ENCODE assay signal across 8 cellular contexts in the genomic region with DNA sequence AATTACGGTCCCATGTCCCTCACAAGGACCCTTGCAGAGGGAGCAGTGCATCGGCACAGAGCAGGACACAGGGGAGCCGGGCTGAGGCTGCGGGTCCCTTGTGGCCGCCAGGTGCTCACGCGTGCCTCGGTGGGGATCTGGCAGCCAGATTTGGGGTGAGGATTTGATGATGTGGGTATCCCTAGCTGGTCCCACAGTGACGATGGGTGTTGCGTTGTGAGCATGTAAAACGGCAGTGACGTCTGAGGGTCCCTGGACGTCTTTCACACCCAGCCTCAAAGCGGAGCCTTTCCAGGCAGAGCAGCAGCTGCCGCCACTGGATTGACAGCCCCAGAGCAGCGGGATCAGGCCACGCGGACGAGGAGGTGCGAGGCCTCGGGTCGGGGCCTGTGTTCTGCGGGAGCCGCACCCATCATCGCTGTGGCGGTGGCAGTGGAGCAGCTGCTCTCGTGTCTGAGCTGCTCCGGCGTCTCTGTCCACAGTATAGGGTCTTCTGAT. TPM values are rescaled to one million over a fixed set of nuclear protein-coding genes. Genes with fewer than 3 reads are reported as not detected.
DNase-seq lines count a peak whose midpoint lies in the region; ATAC-seq, FAIRE-seq and TF ChIP-seq lines count a peak whose summit lies in the region.

No MANE protein-coding gene starts in this region.

- no peak; the same call in 2 of the 3 replicates for ATAC-seq in GM12878
- ATAC-seq in lower lobe of right lung = peak; percentile 4 to 18
- ATAC-seq in upper lobe of left lung (ENCODE audit: low FRiP score in 2 of 2) = peak in 1 of 2 donors; percentile 1

- in situ Hi-C loops in GM12878 (cut with MboI) = no loop called here

- no peak for FAIRE-seq in GM12878 (lab: Jason Lieb, UNC)

- H3K4me1 ChIP-seq in GM12878 (ENCODE audit: control insufficient read depth, insufficient read depth, low read length) = peaks cover 17% of the 10 kb centered on the region
- H3K4me1 ChIP-seq in lower lobe of right lung = peaks cover 47% of the 10 kb centered on the region
- peaks cover 31 to 50% (median 40%) of the 10 kb centered on the region in 4 donors for H3K4me1 ChIP-seq in upper lobe of left lung

- H4K20me1 ChIP-seq in GM12878 (ENCODE audit: control insufficient read depth, insufficient read depth) = no peaks in the 10 kb centered on the region

- no peak for TF ChIP-seq CTCF in GM12878 (IDR thresholded peaks at IDR 0.05 in 2 of 3, conservative IDR thresholded peaks at IDR 0.05 in 1 of 3; ENCODE audit: control insufficient read depth in 2 of 3, extremely low read depth in 1 of 3, insufficient read depth in 1 of 3, low read depth in 3 of 3, low read length in 3 of 3)
- TF ChIP-seq CTCF in lower lobe of right lung (IDR thresholded peaks at IDR 0.05) = no peak
- peak in 2 of 6 experiments; percentile 2 to 11 for TF ChIP-seq CTCF in upper lobe of left lung (IDR thresholded peaks at IDR 0.05)

- RAD21 ChIA-PET in GM12878 (lab: Charles Lee; ENCODE audit: unreplicated experiment) = no interaction called here

- CTCF ChIA-PET in GM12878 (lab: Yijun Ruan, JAX) = no interaction called here

- WGBS in GM12878 (ENCODE audit: insufficient coverage, insufficient replicate concordance, low lambda C conversion rate, missing lambda C conversion rate) = 73% methylated on average over 25 of the region's 29 CpGs
- WGBS in upper lobe of left lung, 2 donors = 47 to 49% methylated on average over 12 to 29 of the region's 29 CpGs

- intact Hi-C loops in GM12878 (cut with micrococcal nuclease; ENCODE audit: unreplicated experiment) (no loop called here), lower lobe of right lung (cut with DNase I) (no loop called here)

- H3K27me3 ChIP-seq in GM12878 (replicated peaks in 1 of 2; ENCODE audit: control insufficient read depth in 2 of 2, insufficient read depth in 2 of 2, low read length in 1 of 2) (no peaks in the 10 kb centered on the region), lower lobe of right lung (ENCODE audit: low read depth) (no peaks in the 10 kb centered on the region), upper lobe of left lung (no peaks in the 10 kb centered on the region)

- H3K27ac ChIP-seq in GM12878 (ENCODE audit: control insufficient read depth, insufficient read depth) = peak overlapping the region; percentile 59; the same call in 1 of the 2 replicates
- peak overlapping the region; percentile 89 for H3K27ac ChIP-seq in lower lobe of right lung
- peak overlapping the region; percentile 85 to 95 (median 92) for H3K27ac ChIP-seq in upper lobe of left lung

- POLR2A ChIA-PET in GM12878 (lab: Charles Lee) = interaction anchor here (0.6 kb wide), 1 partner anchor 619 kb away, joined by 7 read pairs; no protein-coding TSS in a partner anchor

- SMC1A ChIA-PET in GM12878 (lab: Charles Lee; ENCODE audit: uncharacterized antibody, unreplicated experiment) = no interaction called here

- H3K4me2 ChIP-seq in GM12878 (ENCODE audit: control insufficient read depth, insufficient read depth) = peak overlapping the region; percentile 99

- peak; percentile 34 for DNase-seq in activated gamma-delta T cell (lab: John Stamatoyannopoulos, UW)
- no peak for DNase-seq in activated gamma-delta T cell treated with Interleukin-2 at 50 U/mL for 16 hours
- DNase-seq in GM12878 (ENCODE audit: low read depth, low spot score) = no peak
- DNase-seq in lower lobe of right lung = peak; percentile 58
- DNase-seq in upper lobe of left lung = peak in 1 of 2 donors; percentile 82
- no peak for DNase-seq in amniotic stem cell (lab: John Stamatoyannopoulos, UW)
- no peak for DNase-seq in DMS79 treated with DMSO at 0.1 percent for 48 hours (lab: John Stamatoyannopoulos, UW)
- no peak for DNase-seq in germinal center (ENCODE audit: low spot score)

- BruUV-seq in GM12878 (replicated peaks; lab: Mats Ljungman, UMichigan) = TSS peak; percentile 55

- no peaks in the 10 kb centered on the region for H3K9me3 ChIP-seq in GM12878 (replicated peaks; ENCODE audit: control insufficient read depth, insufficient read depth, low read length)
- no peaks in the 10 kb centered on the region for H3K9me3 ChIP-seq in lower lobe of right lung
- no peaks in the 10 kb centered on the region for H3K9me3 ChIP-seq in upper lobe of left lung

- no peaks in the 10 kb centered on the region; the same call in 1 of the 2 replicates for H3K79me2 ChIP-seq in GM12878 (ENCODE audit: control insufficient read depth, insufficient read depth, low read length)

- TF ChIP-seq POLR2A in GM12878 (IDR thresholded peaks at IDR 0.05; ENCODE audit: low read depth, low read length) = no peak; the same call in 1 of the 2 replicates
- no peak for TF ChIP-seq POLR2A in upper lobe of left lung (IDR thresholded peaks at IDR 0.05)

- H3K36me3 ChIP-seq in GM12878 (ENCODE audit: control insufficient read depth in 2 of 2, insufficient read depth in 2 of 2, low read length in 1 of 2) (peaks cover 8 to 17% of the 10 kb centered on the region in 2 experiments; a peak in 2 of 4 replicates), lower lobe of right lung (peaks cover 34% of the 10 kb centered on the region), upper lobe of left lung (peaks cover 3 to 33% (median 16%) of the 10 kb centered on the region in 4 donors)

- no peak for TF ChIP-seq RAD21 in GM12878 (IDR thresholded peaks at IDR 0.05; ENCODE audit: insufficient read depth, low read depth, low read length)

- TF ChIP-seq EP300 in GM12878 (IDR thresholded peaks at IDR 0.05; ENCODE audit: borderline replicate concordance in 1 of 2, control insufficient read depth in 1 of 2, low read depth in 2 of 2, low read length in 2 of 2) (no peak), upper lobe of left lung (IDR thresholded peaks at IDR 0.05) (no peak)

- peak overlapping the region; percentile 25; the same call in 1 of the 2 replicates for H3K9ac ChIP-seq in GM12878 (ENCODE audit: control insufficient read depth, insufficient read depth, low read length)

- H2AFZ ChIP-seq in GM12878 (ENCODE audit: control insufficient read depth, low read depth, low read length) = peak overlapping the region; percentile 47; the same call in 1 of the 2 replicates

- H3K4me3 ChIP-seq in GM12878 (peak overlapping the region; percentile 47), lower lobe of right lung (peak overlapping the region; percentile 70), upper lobe of left lung (peak overlapping the region; percentile 23 to 61 (median 53))

TF ChIP-seq in GM12878, 131 proteins besides CTCF, POLR2A, EP300 and RAD21 (continues in another document):
- TF ChIP-seq NBN (IDR thresholded peaks at IDR 0.05) (no peak), HDAC6 (IDR thresholded peaks at IDR 0.05; ENCODE audit: unreplicated experiment) (no peak), ESRRA (IDR thresholded peaks at IDR 0.05; ENCODE audit: low read length) (no peak), CREB1 (IDR thresholded peaks at IDR 0.05; ENCODE audit: low read depth) (no peak)
- TF ChIP-seq, protein P1, sequence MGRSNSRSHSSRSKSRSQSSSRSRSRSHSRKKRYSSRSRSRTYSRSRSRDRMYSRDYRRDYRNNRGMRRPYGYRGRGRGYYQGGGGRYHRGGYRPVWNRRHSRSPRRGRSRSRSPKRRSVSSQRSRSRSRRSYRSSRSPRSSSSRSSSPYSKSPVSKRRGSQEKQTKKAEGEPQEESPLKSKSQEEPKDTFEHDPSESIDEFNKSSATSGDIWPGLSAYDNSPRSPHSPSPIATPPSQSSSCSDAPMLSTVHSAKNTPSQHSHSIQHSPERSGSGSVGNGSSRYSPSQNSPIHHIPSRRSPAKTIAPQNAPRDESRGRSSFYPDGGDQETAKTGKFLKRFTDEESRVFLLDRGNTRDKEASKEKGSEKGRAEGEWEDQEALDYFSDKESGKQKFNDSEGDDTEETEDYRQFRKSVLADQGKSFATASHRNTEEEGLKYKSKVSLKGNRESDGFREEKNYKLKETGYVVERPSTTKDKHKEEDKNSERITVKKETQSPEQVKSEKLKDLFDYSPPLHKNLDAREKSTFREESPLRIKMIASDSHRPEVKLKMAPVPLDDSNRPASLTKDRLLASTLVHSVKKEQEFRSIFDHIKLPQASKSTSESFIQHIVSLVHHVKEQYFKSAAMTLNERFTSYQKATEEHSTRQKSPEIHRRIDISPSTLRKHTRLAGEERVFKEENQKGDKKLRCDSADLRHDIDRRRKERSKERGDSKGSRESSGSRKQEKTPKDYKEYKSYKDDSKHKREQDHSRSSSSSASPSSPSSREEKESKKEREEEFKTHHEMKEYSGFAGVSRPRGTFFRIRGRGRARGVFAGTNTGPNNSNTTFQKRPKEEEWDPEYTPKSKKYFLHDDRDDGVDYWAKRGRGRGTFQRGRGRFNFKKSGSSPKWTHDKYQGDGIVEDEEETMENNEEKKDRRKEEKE (IDR thresholded peaks at IDR 0.05) = no peak
- TF ChIP-seq, protein P2, sequence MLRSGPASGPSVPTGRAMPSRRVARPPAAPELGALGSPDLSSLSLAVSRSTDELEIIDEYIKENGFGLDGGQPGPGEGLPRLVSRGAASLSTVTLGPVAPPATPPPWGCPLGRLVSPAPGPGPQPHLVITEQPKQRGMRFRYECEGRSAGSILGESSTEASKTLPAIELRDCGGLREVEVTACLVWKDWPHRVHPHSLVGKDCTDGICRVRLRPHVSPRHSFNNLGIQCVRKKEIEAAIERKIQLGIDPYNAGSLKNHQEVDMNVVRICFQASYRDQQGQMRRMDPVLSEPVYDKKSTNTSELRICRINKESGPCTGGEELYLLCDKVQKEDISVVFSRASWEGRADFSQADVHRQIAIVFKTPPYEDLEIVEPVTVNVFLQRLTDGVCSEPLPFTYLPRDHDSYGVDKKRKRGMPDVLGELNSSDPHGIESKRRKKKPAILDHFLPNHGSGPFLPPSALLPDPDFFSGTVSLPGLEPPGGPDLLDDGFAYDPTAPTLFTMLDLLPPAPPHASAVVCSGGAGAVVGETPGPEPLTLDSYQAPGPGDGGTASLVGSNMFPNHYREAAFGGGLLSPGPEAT (IDR thresholded peaks at IDR 0.05; ENCODE audit: low read depth) = no peak

RNA-seq across cellular contexts. Expression of gene WDR45B, which starts 54.6 kb away (rescaled TPM):
- total RNA-seq in GM12878 (2013; cell fraction: nucleolus; rRNA removed) = 85.3 and 88.7 TPM in 2 replicates
- 27.6 and 35.7 TPM in 2 replicates for total RNA-seq in GM12878 (2014; rRNA removed)
- total RNA-seq in GM12878 (2014; rRNA removed; fragmentation: Illumina TruSeq; extraction: Trizol) = 20.1 and 22.7 TPM in 2 replicates
- total RNA-seq in GM12878 (2021) = 26.5 and 26.7 TPM in 2 replicates
- polyA plus RNA-seq in GM12878 (2011; ENCODE audit: low read depth) = 27.1 TPM
- polyA plus RNA-seq in GM12878 (2011; rRNA removed) = 66.9 and 73.7 TPM in 2 replicates
- polyA plus RNA-seq in GM12878 (2011; cell fraction: cytosol; rRNA removed) = 63.8 and 67.7 TPM in 2 replicates
- 167 and 250 TPM in 2 replicates for polyA plus RNA-seq in GM12878 (2011; cell fraction: nucleus; rRNA removed)
- polyA plus RNA-seq in GM12878 (2012) = 44.4 and 51.0 TPM in 2 replicates
- polyA plus RNA-seq in GM12878 (2014; fragmentation: Illumina TruSeq; extraction: Trizol) = 20.7 and 24.4 TPM in 2 replicates
- 1 to 10 TPM; 1.0 to 2.5 TPM for polyA plus RNA-seq in GM12878 (2014; fragmentation: Nextera tagmentation; extraction: Ambion mirVana)
- polyA plus RNA-seq in GM12878 (2014; rRNA removed) = 34.4 and 37.1 TPM in 2 replicates
- polyA plus RNA-seq in GM12878 (2016; fragmentation: Nextera tagmentation; extraction: Ambion mirVana) = 10 to 100 TPM; 26.7 to 31.2 TPM
- polyA minus RNA-seq in GM12878 (2011; rRNA and poly(A)+ RNA removed) = 33.8 and 47.2 TPM in 2 replicates
- 17.6 and 23.0 TPM in 2 replicates for polyA minus RNA-seq in GM12878 (2011; cell fraction: cytosol; rRNA and poly(A)+ RNA removed)
- 35.7 and 37.6 TPM in 2 replicates for polyA minus RNA-seq in GM12878 (2011; cell fraction: nucleus; rRNA and poly(A)+ RNA removed)
- total RNA-seq in lower lobe of right lung = 66.1 TPM
- 10 to 100 TPM; 54.9 to 90.0 (median 74.3) TPM for total RNA-seq in upper lobe of left lung

Comparison
In these comparisons a context has a peak if more than half of its experiments do, and no peak if none do; other contexts are left out.
1. DNase-seq: peak in activated gamma-delta T cell (single experiment) and lower lobe of right lung (single experiment); none in activated gamma-delta T cell treated with Interleukin-2 at 50 U/mL for 16 hours (single experiment), GM12878 (single experiment), amniotic stem cell (single experiment), DMS79 treated with DMSO at 0.1 percent for 48 hours (single experiment) and germinal center (single experiment).
2. Peak in every context shown above with its lines, with median percentiles within 50 percentile points of each other: H3K27ac ChIP-seq and H3K4me3 ChIP-seq.